11 cellular contexts compared by ENCODE assay signal in the genomic region with DNA sequence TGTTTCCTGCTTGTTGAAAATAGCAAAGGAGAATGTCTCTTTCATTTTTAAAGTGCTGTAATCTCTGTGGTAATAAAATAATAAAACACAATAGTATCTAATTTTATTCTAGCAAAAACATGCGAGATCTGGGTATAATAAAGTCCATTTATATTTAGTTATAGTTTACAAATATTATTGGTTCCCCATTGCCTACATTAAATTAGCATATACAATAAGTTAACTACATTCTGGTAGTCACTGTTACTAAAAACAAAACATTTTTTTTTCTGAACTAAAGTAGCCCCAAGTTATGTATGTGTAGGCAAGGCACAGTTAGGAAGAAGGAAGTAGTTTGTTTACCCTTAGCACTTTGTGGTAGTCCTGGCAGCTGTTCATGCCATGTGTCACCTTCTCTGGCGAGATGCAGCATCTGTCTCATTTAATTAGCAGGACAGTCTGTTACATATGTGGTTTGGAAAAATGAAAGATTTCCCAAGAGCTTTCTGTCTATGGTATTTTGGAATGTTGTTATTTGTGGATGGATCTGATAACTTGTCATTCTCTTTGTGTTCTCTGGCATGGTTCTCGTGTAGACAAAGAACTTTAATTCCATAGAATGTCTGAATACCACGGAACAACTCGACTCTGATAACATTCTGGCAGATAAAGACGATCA.
DNase-seq lines count a peak whose midpoint lies in the region; ATAC-seq, FAIRE-seq and TF ChIP-seq lines count a peak whose summit lies in the region.
"Had no signal": no experiment of that assay in that cellular context is flagged by ENCODE, and none has a peak within 500 bp of the region (broad histone marks: within the 10 kb centered on the region; RNA-seq: fewer than 3 reads in every experiment).

No MANE protein-coding gene starts in this region.

- no peak for ATAC-seq in HCT116
- no peak for ATAC-seq in HG03457 (IDR thresholded peaks at IDR 0.05; ENCODE audit: unreplicated experiment)

- TF ChIP-seq CTCF in HCT116 (IDR thresholded peaks at IDR 0.05 in 2 of 3, conservative IDR thresholded peaks at IDR 0.05 in 1 of 3; ENCODE audit: borderline replicate concordance in 1 of 3, insufficient read depth in 1 of 3, low read depth in 2 of 3, low read length in 2 of 3) (no peak), fibroblast of pulmonary artery (IDR thresholded peaks at IDR 0.05; ENCODE audit: low read length, missing control alignments) (no peak)

- no peak for TF ChIP-seq POLR2A in HCT116 (IDR thresholded peaks at IDR 0.05; ENCODE audit: borderline replicate concordance, extremely low read depth, insufficient read depth, insufficient read length)

- DNase-seq in HCT116 (ENCODE audit: low read depth, low spot score) (no peak), RCC 7860 (ENCODE audit: low spot score) (peak; percentile 44), fibroblast of pulmonary artery (ENCODE audit: low read depth) (peak; percentile 72), stromal cell of bone marrow (ENCODE audit: low read depth) (peak; percentile 77), NK-92 (lab: John Stamatoyannopoulos, UW; ENCODE audit: unreplicated experiment) (no peak), NCI-H1105 (lab: John Stamatoyannopoulos, UW) (no peak)
- DNase-seq: activated CD8-positive, alpha-beta memory T cell treated with anti-CD3 and anti-CD28 coated beads, Interleukin-2, amount 50 U/mL, for 4 hours; endodermal cell; NCI-H1048 had no signal

- FAIRE-seq in RCC 7860 (lab: Jason Lieb, UNC): peak; percentile 30
- FAIRE-seq: GM12892 had no signal

- H4K20me1 ChIP-seq in HCT116 (ENCODE audit: insufficient read depth): no peaks in the 10 kb centered on the region

- no peaks in the 10 kb centered on the region for H3K79me2 ChIP-seq in HCT116 (ENCODE audit: insufficient read depth, low read length)

- no peak overlapping the region for H3K9ac ChIP-seq in HCT116 (ENCODE audit: low read length)

- H2AFZ ChIP-seq in HCT116 (ENCODE audit: low read depth, low read length, poor library complexity, severe bottlenecking): peak overlapping the region; percentile 63

- no peak overlapping the region for H3K4me3 ChIP-seq in HCT116 (replicated peaks in 1 of 2; ENCODE audit: low read depth in 1 of 2, low read length in 2 of 2)
- no peak overlapping the region for H3K4me3 ChIP-seq in fibroblast of pulmonary artery (replicated peaks; ENCODE audit: low read depth, low read length)

- no TSS peak for BruUV-seq in HCT116 (replicated peaks; lab: Mats Ljungman, UMichigan)

- H3K27me3 ChIP-seq in HCT116 (ENCODE audit: insufficient read depth, low read length): no peaks in the 10 kb centered on the region

- no peak overlapping the region for H3K27ac ChIP-seq in HCT116 (ENCODE audit: low read depth, low read length)

- intact Hi-C loops in HCT116 (cut with micrococcal nuclease): no loop called here

- H3K4me1 ChIP-seq in HCT116 (ENCODE audit: control insufficient read depth in 1 of 2, insufficient read depth in 2 of 2, low read length in 2 of 2): peaks cover 0 to 4% of the 10 kb centered on the region in 2 experiments; a peak in 1 of 4 replicates

- CTCF ChIA-PET in HCT116 (lab: Charles Lee): no interaction called here

- H3K36me3 ChIP-seq in HCT116 (ENCODE audit: control insufficient read depth in 1 of 2, insufficient read depth in 2 of 2, low read length in 2 of 2): no peaks in the 10 kb centered on the region

- RAD21 ChIA-PET in HCT116 (lab: Charles Lee; ENCODE audit: low non-redundant PET in 1 of 2, low total read pairs in 2 of 2, uncharacterized antibody in 2 of 2, unreplicated experiment in 2 of 2): no interaction called here

- POLR2A ChIA-PET in HCT116 (lab: Charles Lee): no interaction called here

- no peak for TF ChIP-seq RAD21 in HCT116 (IDR thresholded peaks at IDR 0.05; ENCODE audit: low read depth)

- no peaks in the 10 kb centered on the region for H3K9me3 ChIP-seq in HCT116 (ENCODE audit: control insufficient read depth in 1 of 2, insufficient read depth in 1 of 2, low read depth in 1 of 2, low read length in 2 of 2)

- H3K9me2 ChIP-seq in HCT116 (ENCODE audit: insufficient read depth): 0 out of 2 replicates have a peak, but pooled peaks cover 4% of the 10 kb centered on the region

- H3K4me2 ChIP-seq in HCT116 (ENCODE audit: low read length): no peak overlapping the region

TF ChIP-seq in HCT116, 20 proteins besides CTCF, POLR2A, EP300 and RAD21:
- TF ChIP-seq, protein P1, sequence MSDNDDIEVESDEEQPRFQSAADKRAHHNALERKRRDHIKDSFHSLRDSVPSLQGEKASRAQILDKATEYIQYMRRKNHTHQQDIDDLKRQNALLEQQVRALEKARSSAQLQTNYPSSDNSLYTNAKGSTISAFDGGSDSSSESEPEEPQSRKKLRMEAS (IDR thresholded peaks at IDR 0.05): no peak
- TF ChIP-seq TCF7L2 (IDR thresholded peaks at IDR 0.05; ENCODE audit: borderline replicate concordance, extremely low read depth, insufficient read depth, insufficient read length): no peak
- TF ChIP-seq FOSL1 (IDR thresholded peaks at IDR 0.05; ENCODE audit: low read depth): no peak
- TF ChIP-seq SIN3A (IDR thresholded peaks at IDR 0.05; ENCODE audit: low read depth): no peak
- no peak for TF ChIP-seq CBX3 (IDR thresholded peaks at IDR 0.05; ENCODE audit: low read depth)
- TF ChIP-seq, protein P2, sequence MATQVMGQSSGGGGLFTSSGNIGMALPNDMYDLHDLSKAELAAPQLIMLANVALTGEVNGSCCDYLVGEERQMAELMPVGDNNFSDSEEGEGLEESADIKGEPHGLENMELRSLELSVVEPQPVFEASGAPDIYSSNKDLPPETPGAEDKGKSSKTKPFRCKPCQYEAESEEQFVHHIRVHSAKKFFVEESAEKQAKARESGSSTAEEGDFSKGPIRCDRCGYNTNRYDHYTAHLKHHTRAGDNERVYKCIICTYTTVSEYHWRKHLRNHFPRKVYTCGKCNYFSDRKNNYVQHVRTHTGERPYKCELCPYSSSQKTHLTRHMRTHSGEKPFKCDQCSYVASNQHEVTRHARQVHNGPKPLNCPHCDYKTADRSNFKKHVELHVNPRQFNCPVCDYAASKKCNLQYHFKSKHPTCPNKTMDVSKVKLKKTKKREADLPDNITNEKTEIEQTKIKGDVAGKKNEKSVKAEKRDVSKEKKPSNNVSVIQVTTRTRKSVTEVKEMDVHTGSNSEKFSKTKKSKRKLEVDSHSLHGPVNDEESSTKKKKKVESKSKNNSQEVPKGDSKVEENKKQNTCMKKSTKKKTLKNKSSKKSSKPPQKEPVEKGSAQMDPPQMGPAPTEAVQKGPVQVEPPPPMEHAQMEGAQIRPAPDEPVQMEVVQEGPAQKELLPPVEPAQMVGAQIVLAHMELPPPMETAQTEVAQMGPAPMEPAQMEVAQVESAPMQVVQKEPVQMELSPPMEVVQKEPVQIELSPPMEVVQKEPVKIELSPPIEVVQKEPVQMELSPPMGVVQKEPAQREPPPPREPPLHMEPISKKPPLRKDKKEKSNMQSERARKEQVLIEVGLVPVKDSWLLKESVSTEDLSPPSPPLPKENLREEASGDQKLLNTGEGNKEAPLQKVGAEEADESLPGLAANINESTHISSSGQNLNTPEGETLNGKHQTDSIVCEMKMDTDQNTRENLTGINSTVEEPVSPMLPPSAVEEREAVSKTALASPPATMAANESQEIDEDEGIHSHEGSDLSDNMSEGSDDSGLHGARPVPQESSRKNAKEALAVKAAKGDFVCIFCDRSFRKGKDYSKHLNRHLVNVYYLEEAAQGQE (IDR thresholded peaks at IDR 0.05; ENCODE audit: low read depth): no peak
- no peak for TF ChIP-seq EZH2 (IDR thresholded peaks at IDR 0.05)
- TF ChIP-seq SP1 (IDR thresholded peaks at IDR 0.05; ENCODE audit: low read depth): peak; percentile 17; the same call in 1 of the 2 replicates
- no peak for TF ChIP-seq ZFX (IDR thresholded peaks at IDR 0.05)

Comparison
In these comparisons a context has a peak if more than half of its experiments do, and no peak if none do; other contexts are left out.
1. DNase-seq: peak in RCC 7860 (single experiment), fibroblast of pulmonary artery (single experiment) and stromal cell of bone marrow (single experiment); none in HCT116 (single experiment), NK-92 (single experiment) and NCI-H1105 (single experiment).